ENCODE assay signal across 29 cellular contexts in the genomic region with DNA sequence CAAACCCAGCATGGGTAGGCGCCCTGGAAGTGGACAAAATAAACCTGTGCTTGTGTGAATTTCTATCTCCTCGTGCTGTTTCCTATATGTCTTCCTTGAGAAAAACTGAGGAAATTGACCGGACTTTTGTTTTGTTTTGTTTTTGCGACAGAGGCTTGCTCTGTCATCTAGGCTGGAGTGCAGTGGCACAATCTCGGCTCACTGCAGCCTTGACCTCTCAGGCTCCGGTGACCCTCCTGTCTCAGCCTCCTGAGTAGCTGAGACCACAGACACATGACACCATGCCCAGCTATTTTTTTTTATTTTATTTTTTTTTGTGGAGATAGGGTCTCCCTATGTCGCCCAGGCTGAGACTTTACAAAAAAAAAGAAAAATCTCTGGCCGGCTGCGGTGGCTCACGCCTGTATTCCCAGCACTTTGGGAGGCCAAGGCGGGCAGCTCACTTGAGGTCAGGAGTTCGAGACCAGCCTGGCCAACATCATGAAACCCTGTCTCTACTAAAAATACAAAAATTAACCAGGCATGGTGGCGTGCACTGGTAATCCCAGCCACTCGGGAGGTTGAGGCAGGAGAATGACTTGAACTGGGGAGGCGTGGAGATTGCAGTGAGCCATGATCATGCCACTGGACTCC.
"Had no signal": no experiment of that assay in that cellular context is flagged by ENCODE, and none has a peak within 500 bp of the region (broad histone marks: within the 10 kb centered on the region; RNA-seq: fewer than 3 reads in every experiment).

No MANE protein-coding gene starts in this region.

- H3K4me3 ChIP-seq: stomach, suprapubic skin, testis, thoracic aorta, thyroid gland, tibial artery, tibial nerve, transverse colon, upper lobe of left lung, upper lobe of right lung, uterus, vagina had no signal

- H3K4me3 Mint-ChIP-seq: stimulated activated effector memory CD8-positive, alpha-beta T cell treated with anti-CD3 and anti-CD28 coated beads, Interleukin-12 subunit alpha, Interleukin-12 subunit beta, amount 100 ng/mL, for 72 hours; stimulated activated memory B cell treated with anti-CD40 and anti-IgM and Interleukin-4, amounts not matched to agents 10 μg/mL and 1 μg/mL and 100 μg/mL, for 72 hours; stimulated activated naive B cell treated with anti-CD40 and anti-IgM and Interleukin-4, amounts not matched to agents 10 μg/mL and 1 μg/mL and 100 μg/mL, for 72 hours; stimulated activated naive CD8-positive, alpha-beta T cell treated with anti-CD3 and anti-CD28 coated beads, Interleukin-15, amount 100 ng/mL, for 72 hours; stimulated activated naive CD8-positive, alpha-beta T cell treated with anti-CD3 and anti-CD28 coated beads, Interleukin-15, Interleukin-2, amounts not matched to agents 100 ng/mL and 50 ng/mL, for 24 hours; type B pancreatic cell had no signal

- H3K36me3 ChIP-seq: stomach, suprapubic skin, thoracic aorta, thyroid gland, tibial artery, tibial nerve, transverse colon, upper lobe of left lung, upper lobe of right lung, uterus, vagina had no signal

- ATAC-seq: stimulated activated effector memory CD8-positive, alpha-beta T cell treated with anti-CD3 and anti-CD28 coated beads, Interleukin-12 subunit alpha, Interleukin-12 subunit beta, amount 100 ng/mL, for 72 hours; stimulated activated memory B cell treated with anti-CD40 and anti-IgM and Interleukin-4, amounts not matched to agents 10 μg/mL and 1 μg/mL and 100 μg/mL, for 72 hours; stimulated activated naive B cell treated with anti-CD40 and anti-IgM and Interleukin-4, amounts not matched to agents 10 μg/mL and 1 μg/mL and 100 μg/mL, for 72 hours; stimulated activated naive CD8-positive, alpha-beta T cell treated with anti-CD3 and anti-CD28 coated beads, Interleukin-15, amount 100 ng/mL, for 72 hours; stimulated activated naive CD8-positive, alpha-beta T cell treated with anti-CD3 and anti-CD28 coated beads, Interleukin-15, Interleukin-2, amounts not matched to agents 100 U/mL and 50 U/mL, for 24 hours; upper lobe of right lung had no signal

- H3K9me3 ChIP-seq: stomach, suprapubic skin, testis, thoracic aorta, thyroid gland, tibial artery, tibial nerve, transverse colon, upper lobe of left lung, upper lobe of right lung, uterus, vagina had no signal

- H3K4me1 ChIP-seq: stomach, suprapubic skin, testis, thyroid gland, tibial artery, tibial nerve, transverse colon, upper lobe of left lung, upper lobe of right lung, uterus, vagina had no signal

- H3K9me3 Mint-ChIP-seq: stimulated activated effector memory CD8-positive, alpha-beta T cell treated with anti-CD3 and anti-CD28 coated beads, Interleukin-12 subunit alpha, Interleukin-12 subunit beta, amount 100 ng/mL, for 72 hours; stimulated activated memory B cell treated with anti-CD40 and anti-IgM and Interleukin-4, amounts not matched to agents 10 μg/mL and 1 μg/mL and 100 μg/mL, for 72 hours; stimulated activated naive B cell treated with anti-CD40 and anti-IgM and Interleukin-4, amounts not matched to agents 10 μg/mL and 1 μg/mL and 100 μg/mL, for 72 hours; stimulated activated naive CD8-positive, alpha-beta T cell treated with anti-CD3 and anti-CD28 coated beads, Interleukin-15, Interleukin-2, amounts not matched to agents 100 ng/mL and 50 ng/mL, for 24 hours; type B pancreatic cell had no signal

- H3K36me3 Mint-ChIP-seq: stimulated activated effector memory CD8-positive, alpha-beta T cell treated with anti-CD3 and anti-CD28 coated beads, Interleukin-12 subunit alpha, Interleukin-12 subunit beta, amount 100 ng/mL, for 72 hours; stimulated activated memory B cell treated with anti-CD40 and anti-IgM and Interleukin-4, amounts not matched to agents 10 μg/mL and 1 μg/mL and 100 μg/mL, for 72 hours; stimulated activated naive B cell treated with anti-CD40 and anti-IgM and Interleukin-4, amounts not matched to agents 10 μg/mL and 1 μg/mL and 100 μg/mL, for 72 hours; type B pancreatic cell had no signal

- DNase-seq: stimulated activated CD4-positive, alpha-beta T cell treated with anti-CD3 and anti-CD28 coated beads, Interleukin-2, amount 100 ng/mL, for 48 hours; stimulated activated CD4-positive, alpha-beta T cell treated with anti-CD3 and anti-CD28 coated beads, Interleukin-4, amount 100 ng/mL, for 1 hour; stimulated activated CD4-positive, alpha-beta T cell treated with anti-CD3 and anti-CD28 coated beads, Interleukin-4, amount 100 ng/mL, for 24 hours; stimulated activated CD4-positive, alpha-beta T cell treated with anti-CD3 and anti-CD28 coated beads, Interleukin-4, amount 100 ng/mL, for 4 hours; stimulated activated CD8-positive, alpha-beta memory T cell treated with anti-CD3 and anti-CD28 coated beads, Interleukin-4, amount 100 ng/mL, for 48 hours; stimulated activated naive B cell treated with anti-CD40 and anti-IgM and Interleukin-4, amounts not matched to agents 10 μg/mL and 1 μg/mL and 100 μg/mL, for 72 hours; stimulated activated naive CD4-positive, alpha-beta T cell; stimulated activated naive CD4-positive, alpha-beta T cell treated with Interleukin-2 at 50 U/mL for 16 hours; stimulated activated naive CD8-positive, alpha-beta T cell treated with anti-CD3 and anti-CD28 coated beads, Interleukin-15, amount 100 ng/mL, for 72 hours; stimulated activated naive CD8-positive, alpha-beta T cell treated with anti-CD3 and anti-CD28 coated beads, Interleukin-15, Interleukin-2, amounts not matched to agents 100 U/mL and 50 U/mL, for 24 hours; stomach; substantia nigra; testis; thyroid gland; tibial artery; transverse colon; trophoblast cell; upper lobe of left lung; upper lobe of right lung; uterus had no signal

- FAIRE-seq: urothelium cell line had no signal

- H3K27ac ChIP-seq: stomach, suprapubic skin, testis, thoracic aorta, thyroid gland, tibial artery, tibial nerve, transverse colon, upper lobe of left lung, upper lobe of right lung, uterus, vagina had no signal

- H3K27me3 ChIP-seq: stomach, suprapubic skin, testis, thyroid gland, tibial artery, tibial nerve, transverse colon, upper lobe of left lung, upper lobe of right lung, uterus, vagina had no signal

- H3K4me1 Mint-ChIP-seq: stimulated activated naive B cell treated with anti-CD40 and anti-IgM and Interleukin-4, amounts not matched to agents 10 μg/mL and 1 μg/mL and 100 μg/mL, for 72 hours had no signal

- H3K27me3 Mint-ChIP-seq: stimulated activated memory B cell treated with anti-CD40 and anti-IgM and Interleukin-4, amounts not matched to agents 10 μg/mL and 1 μg/mL and 100 μg/mL, for 72 hours; stimulated activated naive B cell treated with anti-CD40 and anti-IgM and Interleukin-4, amounts not matched to agents 10 μg/mL and 1 μg/mL and 100 μg/mL, for 72 hours; stimulated activated naive CD8-positive, alpha-beta T cell treated with anti-CD3 and anti-CD28 coated beads, Interleukin-15, amount 100 ng/mL, for 72 hours; stimulated activated naive CD8-positive, alpha-beta T cell treated with anti-CD3 and anti-CD28 coated beads, Interleukin-15, Interleukin-2, amounts not matched to agents 100 ng/mL and 50 ng/mL, for 24 hours; type B pancreatic cell had no signal

- H3K27ac Mint-ChIP-seq: stimulated activated effector memory CD8-positive, alpha-beta T cell treated with anti-CD3 and anti-CD28 coated beads, Interleukin-12 subunit alpha, Interleukin-12 subunit beta, amount 100 ng/mL, for 72 hours; stimulated activated memory B cell treated with anti-CD40 and anti-IgM and Interleukin-4, amounts not matched to agents 10 μg/mL and 1 μg/mL and 100 μg/mL, for 72 hours; stimulated activated naive B cell treated with anti-CD40 and anti-IgM and Interleukin-4, amounts not matched to agents 10 μg/mL and 1 μg/mL and 100 μg/mL, for 72 hours; stimulated activated naive CD8-positive, alpha-beta T cell treated with anti-CD3 and anti-CD28 coated beads, Interleukin-15, amount 100 ng/mL, for 72 hours; stimulated activated naive CD8-positive, alpha-beta T cell treated with anti-CD3 and anti-CD28 coated beads, Interleukin-15, Interleukin-2, amounts not matched to agents 100 ng/mL and 50 ng/mL, for 24 hours; type B pancreatic cell had no signal
